In the genomic region with DNA sequence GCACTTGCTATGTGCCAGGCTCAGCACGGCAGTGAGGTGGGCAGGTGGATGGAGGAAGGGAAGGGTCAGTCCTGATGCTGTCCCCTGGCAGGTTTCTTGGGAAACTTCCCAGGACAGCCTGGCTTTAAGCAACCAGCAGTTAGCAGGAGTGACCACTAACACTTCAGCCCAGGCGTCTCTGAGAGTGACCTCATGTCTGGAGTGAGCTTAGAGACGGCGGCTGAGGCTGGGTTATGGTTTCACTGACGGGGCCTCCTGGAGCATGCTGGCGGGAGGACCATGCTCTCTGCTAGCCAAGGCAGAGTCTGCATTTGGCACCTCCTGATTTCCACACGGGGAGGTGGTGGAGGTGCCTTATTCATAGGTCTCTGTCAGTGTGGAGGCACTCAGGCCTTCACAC, we compare ENCODE assay signal across 19 cellular contexts. TPM values are rescaled to one million over a fixed set of nuclear protein-coding genes. Genes with fewer than 3 reads are reported as not detected.
"Had no signal": no experiment of that assay in that cellular context is flagged by ENCODE, and none has a peak within 500 bp of the region (broad histone marks: within the 10 kb centered on the region; RNA-seq: fewer than 3 reads in every experiment).

No MANE protein-coding gene starts in this region.

- ATAC-seq: activated CD8-positive, alpha-beta T cell treated with anti-CD3 and anti-CD28 coated beads for 36 hours; esophagus mucosa; left lung; natural killer cell; stimulated activated naive CD8-positive, alpha-beta T cell treated with anti-CD3 and anti-CD28 coated beads, Interleukin-15, Interleukin-2, amounts not matched to agents 100 U/mL and 50 U/mL, for 24 hours had no signal

- H3K9ac ChIP-seq: parathyroid adenoma had no signal

- H3K4me1 ChIP-seq: parathyroid adenoma had no signal

- H3K9me3 Mint-ChIP-seq: activated B cell treated with CpG ODN at 0.5 μM for 24 hours; activated CD8-positive, alpha-beta T cell treated with anti-CD3 and anti-CD28 coated beads for 36 hours; activated naive CD4-positive, alpha-beta T cell treated with anti-CD3 and anti-CD28 coated beads for 36 hours; activated T-cell treated with anti-CD3 and anti-CD28 coated beads, Interleukin-2, amount 50 U/mL, for 24 hours; natural killer cell; T-helper 2 cell treated with Interferon-gamma antibody and Interleukin-4, amounts not matched to agents 5 μg/mL and 100 μg/mL, for 36 hours had no signal

- H3K27ac Mint-ChIP-seq: activated B cell treated with CpG ODN at 0.5 μM for 24 hours; activated CD8-positive, alpha-beta T cell treated with anti-CD3 and anti-CD28 coated beads for 36 hours; activated naive CD4-positive, alpha-beta T cell treated with anti-CD3 and anti-CD28 coated beads for 36 hours; activated T-cell treated with anti-CD3 and anti-CD28 coated beads, Interleukin-2, amount 50 U/mL, for 24 hours; natural killer cell; T-helper 2 cell treated with Interferon-gamma antibody and Interleukin-4, amounts not matched to agents 5 μg/mL and 100 μg/mL, for 36 hours had no signal

- H3K27ac ChIP-seq: left lung, neutrophil, parathyroid adenoma, SK-N-MC, tibial artery had no signal

- H3K9me3 ChIP-seq: left lung, neutrophil, tibial artery had no signal

- H3K4me1 Mint-ChIP-seq: activated B cell treated with CpG ODN at 0.5 μM for 24 hours, natural killer cell had no signal

- H3K36me3 Mint-ChIP-seq: natural killer cell had no signal

- DNase-seq: activated B cell treated with CpG ODN at 0.5 μM for 24 hours; activated CD4-positive, alpha-beta T cell treated with anti-CD3 and anti-CD28 coated beads for 48 hours; activated CD8-positive, alpha-beta T cell treated with anti-CD3 and anti-CD28 coated beads for 36 hours; activated naive CD4-positive, alpha-beta T cell treated with anti-CD3 and anti-CD28 coated beads for 36 hours; activated T-cell treated with anti-CD3 and anti-CD28 coated beads, Interleukin-2, amount 50 U/mL, for 24 hours; anterior cingulate cortex; effector CD8-positive, alpha-beta T cell; hypothalamus; natural killer cell; stimulated activated naive CD8-positive, alpha-beta T cell treated with anti-CD3 and anti-CD28 coated beads, Interleukin-15, Interleukin-2, amounts not matched to agents 100 U/mL and 50 U/mL, for 24 hours; substantia nigra; tibial artery had no signal

- H3K4me3 Mint-ChIP-seq: activated B cell treated with CpG ODN at 0.5 μM for 24 hours; activated CD8-positive, alpha-beta T cell treated with anti-CD3 and anti-CD28 coated beads for 36 hours; activated naive CD4-positive, alpha-beta T cell treated with anti-CD3 and anti-CD28 coated beads for 36 hours; activated T-cell treated with anti-CD3 and anti-CD28 coated beads, Interleukin-2, amount 50 U/mL, for 24 hours; natural killer cell; T-helper 2 cell treated with Interferon-gamma antibody and Interleukin-4, amounts not matched to agents 5 μg/mL and 100 μg/mL, for 36 hours had no signal

- H3K79me2 ChIP-seq: parathyroid adenoma had no signal

- H3K36me3 ChIP-seq: left lung, neutrophil, tibial artery had no signal

- H3K4me3 ChIP-seq: left lung, SK-N-MC, tibial artery had no signal

RNA-seq across cellular contexts. Expression of gene HHIPL1, which starts 2.5 kb away (rescaled TPM):
- total RNA-seq: activated B cell treated with CpG ODN at 0.5 μM for 24 hours, natural killer cell had no signal

RNA-seq across cellular contexts. Expression of gene CYP46A1, which starts 36.7 kb away (rescaled TPM):
- total RNA-seq: activated B cell treated with CpG ODN at 0.5 μM for 24 hours, bronchial epithelial cell, esophagus mucosa had no signal
